ENCODE assay signal across 28 cellular contexts in genomic region chr5:90866915-90867715, GRCh38.
DNase-seq lines count a peak whose midpoint lies in the region; ATAC-seq, FAIRE-seq and TF ChIP-seq lines count a peak whose summit lies in the region.
"Had no signal": no experiment of that assay in that cellular context is flagged by ENCODE, and none has a peak within 500 bp of the region (broad histone marks: within the 10 kb centered on the region; RNA-seq: fewer than 3 reads in every experiment).

No MANE protein-coding gene starts in this region.

- H3K4me1 ChIP-seq in hepatocyte (ENCODE audit: insufficient read depth): no peaks in the 10 kb centered on the region
- H3K4me1 ChIP-seq in pancreas: peaks cover 0 to 9% (median 0%) of the 10 kb centered on the region in 3 donors
- H3K4me1 ChIP-seq: HAP-1 had no signal

- H3K36me3 ChIP-seq in hepatocyte (replicated peaks; ENCODE audit: insufficient read depth, low read depth): no peaks in the 10 kb centered on the region
- no peaks in the 10 kb centered on the region for H3K36me3 ChIP-seq in pancreas
- H3K36me3 ChIP-seq: upper lobe of left lung had no signal

- no peak for TF ChIP-seq CTCF in VCaP (conservative IDR thresholded peaks at IDR 0.05)
- TF ChIP-seq CTCF in hepatocyte (IDR thresholded peaks at IDR 0.05; ENCODE audit: poor library complexity): no peak
- TF ChIP-seq CTCF in pancreas (IDR thresholded peaks at IDR 0.05): no peak
- TF ChIP-seq CTCF in chondrocyte (IDR thresholded peaks at IDR 0.05): no peak

- DNase-seq in GM04503 (ENCODE audit: low read depth): peak; percentile 26
- DNase-seq in hepatocyte (ENCODE audit: low spot score): no peak
- no peak for DNase-seq in pancreas
- DNase-seq in NCI-H446 treated with DMSO at 0.1 percent for 48 hours (lab: John Stamatoyannopoulos, UW): no peak
- no peak for DNase-seq in NCI-H2107 (lab: John Stamatoyannopoulos, UW)
- DNase-seq in DMS114 treated with DMSO at 0.1 percent for 48 hours (lab: John Stamatoyannopoulos, UW; ENCODE audit: unreplicated experiment): no peak
- DNase-seq in chondrocyte (ENCODE audit: low spot score): no peak
- DNase-seq: activated CD4-positive, alpha-beta T cell treated with anti-CD3 and anti-CD28 coated beads, Interleukin-2, amount 10 ng/mL, durations not matched to agents 24 days and 14 days; activated CD8-positive, alpha-beta memory T cell treated with anti-CD3 and anti-CD28 coated beads, Interleukin-2, amount 50 U/mL, for 48 hours; activated gamma-delta T cell; Calu3; caudate nucleus; GDM1; head of caudate nucleus; NCI-H2029; NCI-H510A; NK-92 treated with Interleukin-12 subunit alpha and Interleukin-12 subunit beta, amount 100 ng/mL, for 24 hours; stimulated activated CD4-positive, alpha-beta T cell treated with anti-CD3 and anti-CD28 coated beads, Interleukin-4, amount 100 ng/mL, for 24 hours; upper lobe of left lung had no signal

- H3K27ac ChIP-seq in VCaP: peak overlapping the region; percentile 66
- peak overlapping the region; percentile 11 for H3K27ac ChIP-seq in hepatocyte
- H3K27ac ChIP-seq in pancreas: no peak overlapping the region
- H3K27ac ChIP-seq: HL-60, skin epidermis, upper lobe of left lung had no signal

- H4K20me1 ChIP-seq in hepatocyte (ENCODE audit: insufficient read depth, poor library complexity, severe bottlenecking): no peaks in the 10 kb centered on the region

- H3K27me3 ChIP-seq in hepatocyte: no peaks in the 10 kb centered on the region
- H3K27me3 ChIP-seq in pancreas: no peaks in the 10 kb centered on the region
- H3K27me3 ChIP-seq: upper lobe of left lung had no signal

- peak overlapping the region; percentile 37 for H3K4me2 ChIP-seq in hepatocyte

- H3K9me3 ChIP-seq in hepatocyte (ENCODE audit: low read depth) (no peaks in the 10 kb centered on the region), pancreas (no peaks in the 10 kb centered on the region)
- H3K9me3 ChIP-seq: HAP-1, upper lobe of left lung had no signal

- H3K4me3 ChIP-seq in hepatocyte: no peak overlapping the region
- H3K4me3 ChIP-seq in pancreas: no peak overlapping the region
- H3K4me3 ChIP-seq: HAP-1, skin epidermis, upper lobe of left lung had no signal

- no peaks in the 10 kb centered on the region for H3K79me2 ChIP-seq in hepatocyte

- H3K4me1 Mint-ChIP-seq in chondrocyte (ENCODE audit: low read depth): peaks cover 3% of the 10 kb centered on the region
- H3K4me1 Mint-ChIP-seq: activated CD4-positive, alpha-beta T cell treated with anti-CD3 and anti-CD28 coated beads, Interleukin-2, amount 10 ng/mL, durations not matched to agents 24 days and 14 days; memory B cell had no signal

- no peak overlapping the region for H3K27ac Mint-ChIP-seq in chondrocyte (ENCODE audit: unreplicated experiment)
- H3K27ac Mint-ChIP-seq: activated CD4-positive, alpha-beta T cell treated with anti-CD3 and anti-CD28 coated beads, Interleukin-2, amount 10 ng/mL, durations not matched to agents 24 days and 14 days; immature natural killer cell; memory B cell; naive thymus-derived CD8-positive, alpha-beta T cell had no signal

- peaks cover 3% of the 10 kb centered on the region for H3K27me3 Mint-ChIP-seq in chondrocyte (ENCODE audit: low read depth)

- H3K36me3 Mint-ChIP-seq in chondrocyte (ENCODE audit: low read depth): no peaks in the 10 kb centered on the region
- H3K36me3 Mint-ChIP-seq: immature natural killer cell; memory B cell; naive thymus-derived CD8-positive, alpha-beta T cell had no signal

- H2AFZ ChIP-seq in hepatocyte: no peak overlapping the region

- 87% methylated on average over 5 of the region's 5 CpGs for WGBS in hepatocyte (ENCODE audit: low lambda C conversion rate, missing lambda C conversion rate)
- WGBS in pancreas, 2 donors: 73 to 75% methylated on average over 5 of the region's 5 CpGs

- no peak for FAIRE-seq in pancreas (lab: Jason Lieb, UNC)
- FAIRE-seq: GM12892 had no signal

- intact Hi-C loops in pancreas (cut with DNase I): loop anchor here in 1 of 3 donors (10.0 kb wide), 2 partner anchors 518 to 548 kb away; partner anchors contain the start of gene ARRDC3

- H3K9me3 Mint-ChIP-seq in chondrocyte (ENCODE audit: low read depth): no peaks in the 10 kb centered on the region
- H3K9me3 Mint-ChIP-seq: activated CD4-positive, alpha-beta T cell treated with anti-CD3 and anti-CD28 coated beads, Interleukin-2, amount 10 ng/mL, durations not matched to agents 24 days and 14 days; immature natural killer cell; memory B cell; naive thymus-derived CD8-positive, alpha-beta T cell had no signal

- H3K4me3 Mint-ChIP-seq in chondrocyte (ENCODE audit: unreplicated experiment): no peak overlapping the region
- H3K4me3 Mint-ChIP-seq: activated CD4-positive, alpha-beta T cell treated with anti-CD3 and anti-CD28 coated beads, Interleukin-2, amount 10 ng/mL, durations not matched to agents 24 days and 14 days; immature natural killer cell; memory B cell had no signal

- ATAC-seq in pancreas: peak in 3 of 4 donors; percentile 43 to 76 (median 60)
- ATAC-seq: esophagus mucosa had no signal

- no peaks in the 10 kb centered on the region for H3K9me2 ChIP-seq in hepatocyte (replicated peaks; ENCODE audit: insufficient read depth)

Comparison
In these comparisons a context has a peak if more than half of its experiments do, and no peak if none do; other contexts are left out.
1. H3K27ac ChIP-seq: peak in VCaP (single experiment) and hepatocyte (single experiment); none in pancreas (0 of 4).